In genomic region chr2:106366145-106366544, GRCh38 we compare ENCODE assay signal across 32 cellular contexts.
"Had no signal": no experiment of that assay in that cellular context is flagged by ENCODE, and none has a peak within 500 bp of the region (broad histone marks: within the 10 kb centered on the region; RNA-seq: fewer than 3 reads in every experiment).

No MANE protein-coding gene starts in this region.

- H3K79me2 ChIP-seq: hepatocyte had no signal

- H3K4me2 ChIP-seq: hepatocyte had no signal

- ATAC-seq: left cardiac atrium; left lung; lower lobe of right lung; mucosa of descending colon; naive thymus-derived CD4-positive, alpha-beta T cell; natural killer cell treated with Interleukin-12 subunit alpha and Interleukin-12 subunit beta and Interleukin-15 and Interleukin-18, amount 100 ng/mL, for 72 hours; pancreas; right cardiac atrium; sciatic nerve; stimulated activated naive B cell treated with anti-CD40 and anti-IgM and Interleukin-4, amounts not matched to agents 10 μg/mL and 1 μg/mL and 100 μg/mL, for 72 hours; stimulated activated naive CD8-positive, alpha-beta T cell treated with anti-CD3 and anti-CD28 coated beads, Interleukin-15, Interleukin-2, amounts not matched to agents 100 U/mL and 50 U/mL, for 24 hours had no signal

- H3K4me3 Mint-ChIP-seq: naive thymus-derived CD4-positive, alpha-beta T cell; natural killer cell treated with Interleukin-12 subunit alpha and Interleukin-12 subunit beta and Interleukin-15 and Interleukin-18, amount 100 ng/mL, for 72 hours; stimulated activated naive B cell treated with anti-CD40 and anti-IgM and Interleukin-4, amounts not matched to agents 10 μg/mL and 1 μg/mL and 100 μg/mL, for 72 hours had no signal

- H3K27ac Mint-ChIP-seq: naive thymus-derived CD4-positive, alpha-beta T cell; natural killer cell treated with Interleukin-12 subunit alpha and Interleukin-12 subunit beta and Interleukin-15 and Interleukin-18, amount 100 ng/mL, for 72 hours; stimulated activated naive B cell treated with anti-CD40 and anti-IgM and Interleukin-4, amounts not matched to agents 10 μg/mL and 1 μg/mL and 100 μg/mL, for 72 hours had no signal

- H3K4me1 Mint-ChIP-seq: naive thymus-derived CD4-positive, alpha-beta T cell; stimulated activated naive B cell treated with anti-CD40 and anti-IgM and Interleukin-4, amounts not matched to agents 10 μg/mL and 1 μg/mL and 100 μg/mL, for 72 hours had no signal

- FAIRE-seq: keratinocyte, pancreas had no signal

- H3K36me3 Mint-ChIP-seq: naive thymus-derived CD4-positive, alpha-beta T cell; natural killer cell treated with Interleukin-12 subunit alpha and Interleukin-12 subunit beta and Interleukin-15 and Interleukin-18, amount 100 ng/mL, for 72 hours had no signal

- H3K4me3 ChIP-seq: hepatocyte, left lung, lower lobe of right lung, mucosa of descending colon, pancreas, prostate gland, skin epidermis, stomach, testis, thyroid gland, transverse colon, upper lobe of left lung, vagina had no signal

- H3K36me3 ChIP-seq: left lung, lower lobe of right lung, pancreas, prostate gland, stomach, thyroid gland, transverse colon, upper lobe of left lung, vagina had no signal

- H3K27me3 ChIP-seq: hepatocyte, left lung, pancreas, stomach, testis, thyroid gland, transverse colon, upper lobe of left lung, vagina had no signal

- H3K27ac ChIP-seq: hepatocyte, left lung, lower lobe of right lung, pancreas, prostate gland, skin epidermis, stomach, testis, thyroid gland, transverse colon, upper lobe of left lung, vagina had no signal

- H3K9me3 Mint-ChIP-seq: natural killer cell treated with Interleukin-12 subunit alpha and Interleukin-12 subunit beta and Interleukin-15 and Interleukin-18, amount 100 ng/mL, for 72 hours had no signal

- H3K4me1 ChIP-seq: left lung, lower lobe of right lung, pancreas, prostate gland, thyroid gland, transverse colon, upper lobe of left lung, vagina had no signal

- H2AFZ ChIP-seq: hepatocyte had no signal

- H3K9me3 ChIP-seq: left lung, lower lobe of right lung, mucosa of descending colon, pancreas, prostate gland, stomach, testis, thyroid gland, transverse colon, upper lobe of left lung, vagina had no signal

- DNase-seq: kidney glomerular epithelial cell; left cardiac atrium; left lung; lower lobe of right lung; mammary epithelial cell; mesenchymal stem cell; midbrain; mucosa of descending colon; naive thymus-derived CD4-positive, alpha-beta T cell; nucleus accumbens; pancreas; posterior cingulate gyrus; retina; right cardiac atrium; stimulated activated CD4-positive, alpha-beta T cell treated with anti-CD3 and anti-CD28 coated beads, Interleukin-12 subunit alpha, Interleukin-12 subunit beta, amount 100 ng/mL, for 4 hours; stimulated activated CD4-positive, alpha-beta T cell treated with anti-CD3 and anti-CD28 coated beads, Interleukin-15, amount 100 ng/mL, for 24 hours; stimulated activated CD4-positive, alpha-beta T cell treated with anti-CD3 and anti-CD28 coated beads, Interleukin-2, amount 100 ng/mL, for 24 hours; stimulated activated CD4-positive, alpha-beta T cell treated with anti-CD3 and anti-CD28 coated beads, Interleukin-4, amount 100 ng/mL, for 1 hour; stimulated activated naive B cell treated with anti-CD40 and anti-IgM and Interleukin-4, amounts not matched to agents 10 μg/mL and 1 μg/mL and 100 μg/mL, for 72 hours; stimulated activated naive CD8-positive, alpha-beta T cell treated with anti-CD3 and anti-CD28 coated beads, Interleukin-15, Interleukin-2, amounts not matched to agents 100 U/mL and 50 U/mL, for 24 hours; stomach; testis; thyroid gland; transverse colon; upper lobe of left lung had no signal
